Comparison of ENCODE assay signal across 28 cellular contexts in genomic region chr6:167505782-167506181, GRCh38.
"Had no signal": no experiment of that assay in that cellular context is flagged by ENCODE, and none has a peak within 500 bp of the region (broad histone marks: within the 10 kb centered on the region; RNA-seq: fewer than 3 reads in every experiment).

No MANE protein-coding gene starts in this region.

- FAIRE-seq: astrocyte, endothelial cell of umbilical vein, kidney had no signal

- H3K4me3 ChIP-seq: gastroesophageal sphincter, skin epidermis, thoracic aorta, uterus had no signal

- ATAC-seq: activated CD8-positive, alpha-beta T cell treated with anti-CD3 and anti-CD28 coated beads for 36 hours; activated T-cell treated with anti-CD3 and anti-CD28 coated beads, Interleukin-2, amount 50 U/mL, for 4 hours; activated T-helper 17 cell treated with anti-CD3 and anti-CD28 coated beads, Interleukin-2, amount 50 U/mL, for 72 hours; gastroesophageal sphincter; natural killer cell; sciatic nerve; stimulated activated naive CD8-positive, alpha-beta T cell treated with anti-CD3 and anti-CD28 coated beads, Interleukin-15, Interleukin-2, amounts not matched to agents 100 U/mL and 50 U/mL, for 24 hours; T-helper 17 cell; WTC11 had no signal

- H3K4me1 ChIP-seq: gastroesophageal sphincter, uterus had no signal

- H3K9me3 ChIP-seq: gastroesophageal sphincter, thoracic aorta, uterus had no signal

- H3K27me3 ChIP-seq: uterus had no signal

- H3K36me3 ChIP-seq: gastroesophageal sphincter, thoracic aorta, uterus had no signal

- DNase-seq: activated CD4-positive, alpha-beta T cell treated with anti-CD3 and anti-CD28 coated beads for 1 hour; activated CD4-positive, alpha-beta T cell treated with anti-CD3 and anti-CD28 coated beads, Interleukin-2, amount 10 ng/mL, durations not matched to agents 7 days and 5 days; activated CD8-positive, alpha-beta T cell treated with anti-CD3 and anti-CD28 coated beads for 36 hours; activated gamma-delta T cell treated with Interleukin-2 at 50 U/mL for 16 hours; activated naive CD4-positive, alpha-beta T cell treated with anti-CD3 and anti-CD28 coated beads, Interleukin-2, amount 50 U/mL, for 16 hours; activated T-cell treated with anti-CD3 and anti-CD28 coated beads, Interleukin-2, amount 50 U/mL, for 4 hours; amniotic stem cell; caudate nucleus; cortex of kidney; hypothalamus; immature natural killer cell; kidney; mesenchymal stem cell; natural killer cell; stimulated activated CD4-positive, alpha-beta T cell treated with anti-CD3 and anti-CD28 coated beads, Interleukin-12 subunit alpha, Interleukin-12 subunit beta, amount 100 ng/mL, for 4 hours; stimulated activated CD4-positive, alpha-beta T cell treated with anti-CD3 and anti-CD28 coated beads, Interleukin-4, amount 100 ng/mL, for 1 hour; stimulated activated naive CD8-positive, alpha-beta T cell treated with anti-CD3 and anti-CD28 coated beads, Interleukin-15, Interleukin-2, amounts not matched to agents 100 U/mL and 50 U/mL, for 24 hours; T-helper 17 cell; T1000; uterus had no signal

- H3K27ac ChIP-seq: gastroesophageal sphincter, skin epidermis, thoracic aorta, uterus had no signal
